ENCODE assay signal across 2 cellular contexts in genomic region chr2:172313715-172314341, GRCh38.
TF ChIP-seq lines count a peak whose summit lies in the region.

No MANE protein-coding gene starts in this region.

TF ChIP-seq in HEK293, 187 proteins besides CTCF, POLR2A, EP300 and RAD21:
- peak; percentile 64 for TF ChIP-seq ZFHX2 (tag by site-specific recombination; conservative IDR thresholded peaks at IDR 0.05)
- TF ChIP-seq ZNF558 (tag by site-specific recombination; IDR thresholded peaks at IDR 0.05): no peak
- TF ChIP-seq RBAK (tag by site-specific recombination; IDR thresholded peaks at IDR 0.05): no peak
- no peak for TF ChIP-seq IKZF3 (tag by site-specific recombination; IDR thresholded peaks at IDR 0.05)
- peak; percentile 61; the same call in 1 of the 2 replicates for TF ChIP-seq EGR2 (tag by site-specific recombination; IDR thresholded peaks at IDR 0.05; ENCODE audit: low read depth)
- no peak for TF ChIP-seq ZNF37A (tag by site-specific recombination; IDR thresholded peaks at IDR 0.05)
- no peak for TF ChIP-seq ZNF76 (tag by site-specific recombination; IDR thresholded peaks at IDR 0.05; ENCODE audit: borderline replicate concordance, low read depth)
- TF ChIP-seq ZNF501 (tag by site-specific recombination; IDR thresholded peaks at IDR 0.05): no peak
- no peak for TF ChIP-seq ZBTB7A (tag by site-specific recombination; IDR thresholded peaks at IDR 0.05; ENCODE audit: low read depth)
- TF ChIP-seq ZBTB44 (tag by site-specific recombination; IDR thresholded peaks at IDR 0.05): no peak
- TF ChIP-seq ZBTB1 (tag by site-specific recombination; IDR thresholded peaks at IDR 0.05): no peak
- TF ChIP-seq ZNF394 (tag by site-specific recombination; IDR thresholded peaks at IDR 0.05; ENCODE audit: borderline replicate concordance): no peak
- TF ChIP-seq ZNF596 (tag by site-specific recombination; IDR thresholded peaks at IDR 0.05): no peak
- no peak for TF ChIP-seq ZNF555 (tag by site-specific recombination; conservative IDR thresholded peaks at IDR 0.05)
- no peak for TF ChIP-seq ZNF112 (tag by site-specific recombination; IDR thresholded peaks at IDR 0.05)
- no peak for TF ChIP-seq OVOL3 (tag by site-specific recombination; IDR thresholded peaks at IDR 0.05)
- TF ChIP-seq PRDM4 (tag by site-specific recombination; IDR thresholded peaks at IDR 0.05): no peak
- no peak for TF ChIP-seq ZNF423 (tag by site-specific recombination; IDR thresholded peaks at IDR 0.05)

TF ChIP-seq in K562, 482 proteins besides CTCF, POLR2A, EP300 and RAD21 (continued from another document):
- TF ChIP-seq EGR1 (conservative IDR thresholded peaks at IDR 0.05): 0 out of 2 replicates have a peak, but pooled peaks have one; percentile 19
- no peak for TF ChIP-seq HMG20B (CRISPR knock-in tag; IDR thresholded peaks at IDR 0.05)
- no peak for TF ChIP-seq CTCFL (IDR thresholded peaks at IDR 0.05; ENCODE audit: borderline replicate concordance, insufficient read depth, low read depth, low read length, poor library complexity, severe bottlenecking)
- no peak for TF ChIP-seq KDM4B (IDR thresholded peaks at IDR 0.05; ENCODE audit: borderline replicate concordance in 2 of 2, low read depth in 1 of 2)
- no peak for TF ChIP-seq FOXO4 (CRISPR knock-in tag; IDR thresholded peaks at IDR 0.05)
